9 cellular contexts compared by ENCODE assay signal in the genomic region with DNA sequence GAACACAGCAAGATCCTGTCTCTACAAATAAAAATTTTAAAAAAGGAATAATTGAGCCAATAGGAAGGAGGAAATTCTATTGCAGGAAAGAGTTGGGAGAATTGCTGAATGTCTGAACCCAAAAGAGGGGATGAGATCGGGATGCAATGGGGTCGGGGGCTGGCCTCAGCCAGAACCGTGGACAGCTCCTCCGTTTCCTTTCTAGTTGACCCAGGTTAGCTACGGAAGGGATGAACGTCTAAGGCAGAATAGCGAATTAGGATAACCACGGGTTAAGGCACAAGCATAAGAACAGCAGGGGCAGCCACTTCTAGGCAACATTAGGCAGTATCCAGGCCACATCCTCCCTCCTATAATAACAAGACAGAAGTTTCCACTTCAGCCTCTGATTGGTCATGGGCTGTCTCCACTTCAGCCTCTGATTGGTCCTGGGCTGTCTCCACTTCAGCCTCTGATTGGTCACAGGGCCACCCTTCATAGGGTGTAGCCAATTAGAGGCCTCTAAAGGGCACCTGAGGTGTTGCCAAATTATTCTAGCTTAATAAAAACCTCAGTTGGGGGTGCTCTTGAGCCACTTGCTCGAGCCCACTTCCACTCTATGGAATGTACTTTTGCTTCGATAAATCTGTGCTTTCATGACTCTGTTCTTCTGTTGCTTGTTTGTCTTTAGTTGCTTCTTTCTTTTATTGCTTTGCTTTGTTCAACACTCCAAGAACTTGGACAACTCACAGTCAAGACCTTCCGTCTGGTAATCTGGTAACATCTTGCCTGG. TPM values are rescaled to one million over a fixed set of nuclear protein-coding genes. Genes with fewer than 3 reads are reported as not detected.
DNase-seq lines count a peak whose midpoint lies in the region; ATAC-seq and TF ChIP-seq lines count a peak whose summit lies in the region.
"Had no signal": no experiment of that assay in that cellular context is flagged by ENCODE, and none has a peak within 500 bp of the region (broad histone marks: within the 10 kb centered on the region; RNA-seq: fewer than 3 reads in every experiment).

No MANE protein-coding gene starts in this region.

- no peaks in the 10 kb centered on the region for H3K9me3 ChIP-seq in HEK293 (ENCODE audit: control insufficient read depth, insufficient read depth, low read depth, low read length)

- CTCF ChIA-PET in HEK293 (lab: Yijun Ruan, JAX), result interaction anchor here (0.6 to 2.3 kb wide), 5 partner anchors 10 to 130 kb away, joined by 3 to 14 read pairs (median 4); no protein-coding TSS in a partner anchor

- intact Hi-C loops in posterior vena cava (cut with DNase I), result no loop called here

- H3K36me3 ChIP-seq in HEK293 (ENCODE audit: control insufficient read depth in 2 of 2, insufficient read depth in 1 of 2, low read length in 2 of 2), result no peaks in the 10 kb centered on the region

- H3K27ac ChIP-seq in HEK293 (ENCODE audit: extremely low read depth, low read depth, low read length), result no peak overlapping the region
- H3K27ac ChIP-seq: HL-60 had no signal

- ATAC-seq in GM18520 (IDR thresholded peaks at IDR 0.05; ENCODE audit: unreplicated experiment) (no peak), GM19328 (IDR thresholded peaks at IDR 0.05; ENCODE audit: unreplicated experiment) (no peak)

- H3K4me3 ChIP-seq in HEK293 (ENCODE audit: low read depth, low read length), result no peak overlapping the region

- H3K4me1 ChIP-seq in HEK293 (ENCODE audit: control insufficient read depth, insufficient read depth, low read length), result no peaks in the 10 kb centered on the region

- POLR2A ChIA-PET in HEK293 (lab: Yijun Ruan, JAX), result interaction anchor here (0.6 kb wide), 1 partner anchor 1361 kb away, joined by 3 read pairs; a partner anchor contains a TSS

- DNase-seq in CD1c-positive myeloid dendritic cell (ENCODE audit: extremely low spot score) (peak; percentile 47), germinal center (ENCODE audit: low spot score) (peak; percentile 44), posterior vena cava (ENCODE audit: low spot score) (no peak), ecto neural progenitor cell (ENCODE audit: low spot score) (no peak)
- DNase-seq in activated CD4-positive, alpha-beta T cell treated with anti-CD3 and anti-CD28 coated beads, Interleukin-2, amount 50 U/mL, for 1 hour, result peak; percentile 20

- no peak for TF ChIP-seq CTCF in HEK293 (tag by site-specific recombination; IDR thresholded peaks at IDR 0.05)

TF ChIP-seq in HEK293, 187 proteins besides CTCF, POLR2A, EP300 and RAD21:
- TF ChIP-seq, protein P1, sequence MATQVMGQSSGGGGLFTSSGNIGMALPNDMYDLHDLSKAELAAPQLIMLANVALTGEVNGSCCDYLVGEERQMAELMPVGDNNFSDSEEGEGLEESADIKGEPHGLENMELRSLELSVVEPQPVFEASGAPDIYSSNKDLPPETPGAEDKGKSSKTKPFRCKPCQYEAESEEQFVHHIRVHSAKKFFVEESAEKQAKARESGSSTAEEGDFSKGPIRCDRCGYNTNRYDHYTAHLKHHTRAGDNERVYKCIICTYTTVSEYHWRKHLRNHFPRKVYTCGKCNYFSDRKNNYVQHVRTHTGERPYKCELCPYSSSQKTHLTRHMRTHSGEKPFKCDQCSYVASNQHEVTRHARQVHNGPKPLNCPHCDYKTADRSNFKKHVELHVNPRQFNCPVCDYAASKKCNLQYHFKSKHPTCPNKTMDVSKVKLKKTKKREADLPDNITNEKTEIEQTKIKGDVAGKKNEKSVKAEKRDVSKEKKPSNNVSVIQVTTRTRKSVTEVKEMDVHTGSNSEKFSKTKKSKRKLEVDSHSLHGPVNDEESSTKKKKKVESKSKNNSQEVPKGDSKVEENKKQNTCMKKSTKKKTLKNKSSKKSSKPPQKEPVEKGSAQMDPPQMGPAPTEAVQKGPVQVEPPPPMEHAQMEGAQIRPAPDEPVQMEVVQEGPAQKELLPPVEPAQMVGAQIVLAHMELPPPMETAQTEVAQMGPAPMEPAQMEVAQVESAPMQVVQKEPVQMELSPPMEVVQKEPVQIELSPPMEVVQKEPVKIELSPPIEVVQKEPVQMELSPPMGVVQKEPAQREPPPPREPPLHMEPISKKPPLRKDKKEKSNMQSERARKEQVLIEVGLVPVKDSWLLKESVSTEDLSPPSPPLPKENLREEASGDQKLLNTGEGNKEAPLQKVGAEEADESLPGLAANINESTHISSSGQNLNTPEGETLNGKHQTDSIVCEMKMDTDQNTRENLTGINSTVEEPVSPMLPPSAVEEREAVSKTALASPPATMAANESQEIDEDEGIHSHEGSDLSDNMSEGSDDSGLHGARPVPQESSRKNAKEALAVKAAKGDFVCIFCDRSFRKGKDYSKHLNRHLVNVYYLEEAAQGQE (tag by site-specific recombination; IDR thresholded peaks at IDR 0.05), result peak; percentile 94
- TF ChIP-seq ZNF112 (tag by site-specific recombination; IDR thresholded peaks at IDR 0.05), result no peak

RNA-seq across cellular contexts. Expression of a gene that starts 24.9 kb away (rescaled TPM):
- 1,000 to 10,000 TPM; 1,050 to 1,475 TPM for total RNA-seq in posterior vena cava

Comparison
In these comparisons a context has a peak if more than half of its experiments do, and no peak if none do; other contexts are left out.
1. DNase-seq: peak in CD1c-positive myeloid dendritic cell (single experiment), activated CD4-positive, alpha-beta T cell treated with anti-CD3 and anti-CD28 coated beads, Interleukin-2, amount 50 U/mL, for 1 hour (single experiment) and germinal center (single experiment); none in posterior vena cava (single experiment) and ecto neural progenitor cell (single experiment).